ENCODE assay signal across 14 cellular contexts in genomic region chr1:28194326-28195035, GRCh38.
"Had no signal": no experiment of that assay in that cellular context is flagged by ENCODE, and none has a peak within 500 bp of the region (broad histone marks: within the 10 kb centered on the region; RNA-seq: fewer than 3 reads in every experiment).

No MANE protein-coding gene starts in this region.

- H3K36me3 ChIP-seq: neural progenitor cell had no signal

- H3K4me3 ChIP-seq: left lung, neural progenitor cell, thyroid gland, vagina had no signal

- DNase-seq: activated naive CD4-positive, alpha-beta T cell treated with Interleukin-2 at 50 U/mL for 16 hours; caudate nucleus; cortex of kidney; effector memory CD4-positive, alpha-beta T cell; erythroblast; glutamatergic neuron; left lung; retina; stimulated activated CD4-positive, alpha-beta T cell treated with anti-CD3 and anti-CD28 coated beads, Interleukin-15, amount 100 ng/mL, for 24 hours; stimulated activated CD4-positive, alpha-beta T cell treated with anti-CD3 and anti-CD28 coated beads, Interleukin-4, amount 100 ng/mL, for 24 hours; thyroid gland had no signal

- H3K9me3 Mint-ChIP-seq: neural progenitor cell had no signal

- H3K27ac ChIP-seq: left lung, neural progenitor cell, parathyroid adenoma, thyroid gland, vagina had no signal

- H3K4me3 Mint-ChIP-seq: neural progenitor cell had no signal

- H3K27ac Mint-ChIP-seq: neural progenitor cell had no signal

- H2AFZ ChIP-seq: neural progenitor cell, parathyroid adenoma had no signal

- H3K79me2 ChIP-seq: parathyroid adenoma had no signal

- H3K27me3 ChIP-seq: left lung, neural progenitor cell, thyroid gland, vagina had no signal

- H3K9ac ChIP-seq: neural progenitor cell, parathyroid adenoma had no signal

- H3K9me3 ChIP-seq: left lung, thyroid gland, vagina had no signal

- H3K4me2 ChIP-seq: neural progenitor cell had no signal

- H3K4me1 ChIP-seq: parathyroid adenoma had no signal
